In the genomic region with DNA sequence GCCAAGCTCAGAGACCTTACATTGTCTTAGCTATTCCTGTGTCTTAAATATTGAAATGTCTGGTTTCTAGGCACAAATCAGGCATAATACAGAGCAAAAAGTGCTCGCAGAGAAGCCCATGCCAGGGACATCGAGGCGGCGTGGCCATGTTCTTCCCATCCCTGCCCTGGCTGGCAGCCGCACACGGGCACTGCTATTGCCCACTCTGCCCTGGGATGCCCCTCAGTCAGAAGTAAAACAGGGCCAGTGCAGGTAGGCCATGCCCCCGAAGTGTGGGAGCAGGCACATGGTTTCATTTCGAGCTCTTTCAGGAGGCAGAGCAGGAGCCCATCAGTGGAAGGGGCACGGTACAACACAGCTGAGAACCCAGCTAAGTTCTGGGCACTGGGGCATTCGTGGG, we compare ENCODE assay signal across 24 cellular contexts.
A peak's percentile ranks its signal among the peaks of the same experiment; 100 is the strongest.
DNase-seq lines count a peak whose midpoint lies in the region; ATAC-seq and TF ChIP-seq lines count a peak whose summit lies in the region.
"Had no signal": no experiment of that assay in that cellular context is flagged by ENCODE, and none has a peak within 500 bp of the region (broad histone marks: within the 10 kb centered on the region; RNA-seq: fewer than 3 reads in every experiment).

No MANE protein-coding gene starts in this region.

- TF ChIP-seq RAD21 in IMR-90 (IDR thresholded peaks at IDR 0.05; ENCODE audit: low read length) = no peak

- H4K8ac ChIP-seq in IMR-90 (ENCODE audit: low read depth in 2 of 2, low read length in 2 of 2) = no peak overlapping the region; a peak in 1 of 4 replicates

- H3K9me3 ChIP-seq in IMR-90 (ENCODE audit: control insufficient read depth, insufficient read depth, low read length) (no peaks in the 10 kb centered on the region), upper lobe of right lung (no peaks in the 10 kb centered on the region)
- H3K9me3 ChIP-seq: A549; BE2C; BLaER1 treated with 17β-estradiol and CSF1 and Interleukin-3, amounts not matched to agents 10 nM and 100 nM had no signal

- H3K36me3 ChIP-seq in IMR-90 (ENCODE audit: control insufficient read depth, insufficient read depth, low read length) (peaks cover 57% of the 10 kb centered on the region), upper lobe of right lung (peaks cover 53% of the 10 kb centered on the region)
- H3K36me3 ChIP-seq: BE2C; BLaER1 treated with 17β-estradiol and CSF1 and Interleukin-3, amounts not matched to agents 10 nM and 100 nM had no signal

- H2AK9ac ChIP-seq in IMR-90 (replicated peaks; ENCODE audit: low read depth, low read length, poor library complexity) = no peak overlapping the region

- no peak for TF ChIP-seq POLR2A in IMR-90 (IDR thresholded peaks at IDR 0.05; ENCODE audit: low read depth, low read length)

- POLR2A ChIA-PET in IMR-90 (lab: Charles Lee; ENCODE audit: unreplicated experiment) = no interaction called here

- H3K4me1 Mint-ChIP-seq in osteocyte (ENCODE audit: unreplicated experiment) = peaks cover 10% of the 10 kb centered on the region
- H3K4me1 Mint-ChIP-seq: CD14-positive monocyte; CD8-positive, alpha-beta memory T cell had no signal

- intact Hi-C loops in IMR-90 (cut with micrococcal nuclease) (no loop called here), upper lobe of right lung (cut with DNase I) (no loop called here), left ventricle myocardium superior (cut with micrococcal nuclease) (no loop called here)

- no peak overlapping the region for H3K14ac ChIP-seq in IMR-90 (replicated peaks; ENCODE audit: low read depth, low read length)

- H2AFZ ChIP-seq in IMR-90 (replicated peaks; ENCODE audit: low read length, poor library complexity) = no peak overlapping the region
- H2AFZ ChIP-seq: GM23338 had no signal

- no peak overlapping the region for H2BK20ac ChIP-seq in IMR-90 (ENCODE audit: low read depth, low read length)

- H3K23ac ChIP-seq in IMR-90 (ENCODE audit: low read depth, low read length) = no peak overlapping the region

- ATAC-seq in IMR-90 (ENCODE audit: low read depth) = no peak
- peak; percentile 11 for ATAC-seq in upper lobe of right lung
- no peak for ATAC-seq in GM21381 (IDR thresholded peaks at IDR 0.05; ENCODE audit: unreplicated experiment)
- ATAC-seq in HG02852 (IDR thresholded peaks at IDR 0.05; ENCODE audit: unreplicated experiment) = no peak
- ATAC-seq in left ventricle myocardium superior = no peak
- ATAC-seq: A549, GM23338 had no signal

- dilution Hi-C loops in IMR-90 (cut with HindIII; ENCODE audit: low sequenced_read_pairs, unreplicated experiment) = no loop called here

- no peak overlapping the region for H3K4me3 Mint-ChIP-seq in osteocyte (ENCODE audit: unreplicated experiment)
- H3K4me3 Mint-ChIP-seq: CD4-positive, alpha-beta T cell; CD8-positive, alpha-beta memory T cell; GM23338 had no signal

- H3K27ac Mint-ChIP-seq in osteocyte (ENCODE audit: unreplicated experiment) = peak overlapping the region; percentile 50
- H3K27ac Mint-ChIP-seq: CD4-positive, alpha-beta T cell; CD8-positive, alpha-beta memory T cell; GM23338 had no signal

- H3K9me3 Mint-ChIP-seq in osteocyte (ENCODE audit: unreplicated experiment) = no peaks in the 10 kb centered on the region
- H3K9me3 Mint-ChIP-seq: CD14-positive monocyte; CD4-positive, alpha-beta T cell; CD8-positive, alpha-beta memory T cell; GM23338 had no signal

- H3K27me3 ChIP-seq in IMR-90 (ENCODE audit: control insufficient read depth, insufficient read depth, low read length) (no peaks in the 10 kb centered on the region), upper lobe of right lung (no peaks in the 10 kb centered on the region)

- CTCF ChIA-PET in IMR-90 (lab: Yijun Ruan, JAX) = no interaction called here

- no peak overlapping the region for H2BK120ac ChIP-seq in IMR-90 (ENCODE audit: low read depth, low read length)

- TF ChIP-seq CTCF in IMR-90 (conservative IDR thresholded peaks at IDR 0.05; ENCODE audit: low read depth, low read length) (no peak), coronary artery (IDR thresholded peaks at IDR 0.05) (no peak), osteocyte (IDR thresholded peaks at IDR 0.05) (no peak), upper lobe of right lung (IDR thresholded peaks at IDR 0.05) (no peak)

- no peak overlapping the region for H2BK5ac ChIP-seq in IMR-90 (ENCODE audit: low read depth, low read length, poor library complexity, severe bottlenecking)

- no peak overlapping the region for H2BK15ac ChIP-seq in IMR-90 (ENCODE audit: low read depth, low read length)

- no peak overlapping the region for H3K18ac ChIP-seq in IMR-90 (ENCODE audit: low read depth, low read length)

- peaks cover 15% of the 10 kb centered on the region; the same call in 1 of the 2 replicates for H4K20me1 ChIP-seq in IMR-90 (ENCODE audit: insufficient read depth, low read length)
- H4K20me1 ChIP-seq: BLaER1 treated with 17β-estradiol and CSF1 and Interleukin-3, amounts not matched to agents 10 nM and 100 nM had no signal

- BruUV-seq in IMR-90 (replicated peaks; lab: Mats Ljungman, UMichigan) = no TSS peak

- no peak overlapping the region for H3K56ac ChIP-seq in IMR-90 (ENCODE audit: extremely low read depth, insufficient read depth, low read length)

- H3K36me3 Mint-ChIP-seq in osteocyte (ENCODE audit: unreplicated experiment) = peaks cover 83% of the 10 kb centered on the region
- H3K36me3 Mint-ChIP-seq: CD14-positive monocyte; CD8-positive, alpha-beta memory T cell had no signal

- no peak overlapping the region for H4K5ac ChIP-seq in IMR-90 (ENCODE audit: low read depth, low read length)

- H3K79me1 ChIP-seq in IMR-90 (ENCODE audit: low read depth in 1 of 2, low read length in 2 of 2) = peaks cover 13 to 53% of the 10 kb centered on the region in 2 experiments; a peak in 3 of 4 replicates

- H3K4me1 ChIP-seq in IMR-90 (ENCODE audit: control insufficient read depth, insufficient read depth, low read length) (peaks cover 27% of the 10 kb centered on the region), upper lobe of right lung (no peaks in the 10 kb centered on the region)
- H3K4me1 ChIP-seq: A549, BE2C had no signal

- no peak overlapping the region for H3K4me2 ChIP-seq in IMR-90 (ENCODE audit: low read depth, low read length)
- H3K4me2 ChIP-seq: A549; BLaER1 treated with 17β-estradiol and CSF1 and Interleukin-3, amounts not matched to agents 10 nM and 100 nM; GM23338 had no signal

- in situ Hi-C loops in IMR-90 (cut with MboI; ENCODE audit: low sequenced_read_pairs) = no loop called here

- no peak overlapping the region for H3K9ac ChIP-seq in IMR-90 (ENCODE audit: low read depth, low read length)
- H3K9ac ChIP-seq: BLaER1 treated with 17β-estradiol and CSF1 and Interleukin-3, amounts not matched to agents 10 nM and 100 nM had no signal

- H4K91ac ChIP-seq in IMR-90 (ENCODE audit: insufficient read depth, low read depth, low read length) = peak overlapping the region; percentile 33; the same call in 1 of the 2 replicates

- no peak overlapping the region for H2AK5ac ChIP-seq in IMR-90 (ENCODE audit: low read depth, low read length)

- H3K4me3 ChIP-seq in IMR-90 (ENCODE audit: insufficient read depth, low read depth, low read length) = no peak overlapping the region
- no peak overlapping the region for H3K4me3 ChIP-seq in coronary artery
- no peak overlapping the region for H3K4me3 ChIP-seq in upper lobe of right lung
- H3K4me3 ChIP-seq: A549; BLaER1 treated with 17β-estradiol and CSF1 and Interleukin-3, amounts not matched to agents 10 nM and 100 nM; GM23338 had no signal

- DNase-seq in IMR-90 (no peak), coronary artery (ENCODE audit: low spot score) (peak; percentile 64), osteocyte (ENCODE audit: extremely low spot score, unreplicated experiment) (no peak), upper lobe of right lung (no peak), left ventricle myocardium superior (no peak), NCI-H510A (lab: John Stamatoyannopoulos, UW) (no peak)
- DNase-seq: 8988T; ACHN; AML-193; BE2C; Calu3; CD4-positive, alpha-beta T cell; CD8-positive, alpha-beta memory T cell; DMS53; DMS79 treated with DMSO at 0.1 percent for 48 hours; GF-D8; H7; HCEC 1CT had no signal

- H3K27ac ChIP-seq in IMR-90 (ENCODE audit: insufficient read depth, low read length) (no peak overlapping the region), coronary artery (peak overlapping the region in 1 of 2 donors; percentile 18), upper lobe of right lung (no peak overlapping the region)
- H3K27ac ChIP-seq: A549; BLaER1 treated with 17β-estradiol and CSF1 and Interleukin-3, amounts not matched to agents 10 nM and 100 nM had no signal

- H3K9me1 ChIP-seq in IMR-90 (ENCODE audit: insufficient read depth, low read length) = peaks cover 34% of the 10 kb centered on the region

- WGBS in IMR-90 (ENCODE audit: extremely low coverage in 2 of 2, insufficient read length in 1 of 2), 2 experiments = 94% methylated on average over 10 of the region's 10 CpGs; no CpG with 5 or more reads in 1 of the 2 experiments

- H3K4ac ChIP-seq in IMR-90 (ENCODE audit: low read depth, low read length) = 0 out of 2 replicates have a peak overlapping the region, but pooled peaks have one; percentile 3

- H3K27me3 Mint-ChIP-seq in osteocyte (ENCODE audit: unreplicated experiment) = no peaks in the 10 kb centered on the region

TF ChIP-seq in IMR-90, 13 proteins besides CTCF, POLR2A, EP300 and RAD21 (continues in another document):
- TF ChIP-seq MXI1 (IDR thresholded peaks at IDR 0.05; ENCODE audit: borderline replicate concordance, low read depth, low read length) (no peak), CHD1 (IDR thresholded peaks at IDR 0.05; ENCODE audit: low read depth, low read length) (no peak), RFX5 (IDR thresholded peaks at IDR 0.05; ENCODE audit: low read depth, low read length) (no peak), MAFK (IDR thresholded peaks at IDR 0.05; ENCODE audit: low read depth, low read length) (no peak), FOS (IDR thresholded peaks at IDR 0.05; ENCODE audit: low read depth, low read length) (no peak), RCOR1 (IDR thresholded peaks at IDR 0.05; ENCODE audit: insufficient replicate concordance, low read length) (no peak)
- TF ChIP-seq, protein P1, sequence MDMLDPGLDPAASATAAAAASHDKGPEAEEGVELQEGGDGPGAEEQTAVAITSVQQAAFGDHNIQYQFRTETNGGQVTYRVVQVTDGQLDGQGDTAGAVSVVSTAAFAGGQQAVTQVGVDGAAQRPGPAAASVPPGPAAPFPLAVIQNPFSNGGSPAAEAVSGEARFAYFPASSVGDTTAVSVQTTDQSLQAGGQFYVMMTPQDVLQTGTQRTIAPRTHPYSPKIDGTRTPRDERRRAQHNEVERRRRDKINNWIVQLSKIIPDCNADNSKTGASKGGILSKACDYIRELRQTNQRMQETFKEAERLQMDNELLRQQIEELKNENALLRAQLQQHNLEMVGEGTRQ (IDR thresholded peaks at IDR 0.05; ENCODE audit: low read depth, low read length) = no peak
